Comparison of ENCODE assay signal across 28 cellular contexts in genomic region chr11:420054-420910, GRCh38. TPM values are rescaled to one million over a fixed set of nuclear protein-coding genes. Genes with fewer than 3 reads are reported as not detected.
DNase-seq lines count a peak whose midpoint lies in the region; ATAC-seq, FAIRE-seq and TF ChIP-seq lines count a peak whose summit lies in the region.
"Had no signal": no experiment of that assay in that cellular context is flagged by ENCODE, and none has a peak within 500 bp of the region (broad histone marks: within the 10 kb centered on the region; RNA-seq: fewer than 3 reads in every experiment).

No MANE protein-coding gene starts in this region.

- no peaks in the 10 kb centered on the region for H3K36me3 ChIP-seq in GM23338 (ENCODE audit: insufficient read depth)
- no peaks in the 10 kb centered on the region for H3K36me3 ChIP-seq in K562 (ENCODE audit: control insufficient read depth, insufficient read depth, low read length)
- H3K36me3 ChIP-seq in neuronal stem cell (replicated peaks in 1 of 2; ENCODE audit: control insufficient read depth in 2 of 2, insufficient read depth in 2 of 2, low read length in 2 of 2): no peaks in the 10 kb centered on the region
- no peaks in the 10 kb centered on the region for H3K36me3 ChIP-seq in mesendoderm (ENCODE audit: control insufficient read depth, insufficient read depth, low read length)
- no peaks in the 10 kb centered on the region for H3K36me3 ChIP-seq in osteoblast (ENCODE audit: insufficient read depth, low read length)
- H3K36me3 ChIP-seq: heart right ventricle, upper lobe of left lung had no signal

- no peak overlapping the region for H3K56ac ChIP-seq in mesendoderm (ENCODE audit: low read length)

- H2AK5ac ChIP-seq in neuronal stem cell (ENCODE audit: low read depth, low read length): peak overlapping the region; percentile 75
- H2AK5ac ChIP-seq in mesendoderm (ENCODE audit: low read length): no peak overlapping the region

- no peak overlapping the region for H2BK120ac ChIP-seq in neuronal stem cell (ENCODE audit: low read depth, low read length)
- H2BK120ac ChIP-seq in mesendoderm (ENCODE audit: low read depth, low read length): no peak overlapping the region

- no peak overlapping the region for H3K4ac ChIP-seq in neuronal stem cell (ENCODE audit: low read length)
- no peak overlapping the region for H3K4ac ChIP-seq in mesendoderm (ENCODE audit: low read depth, low read length)

- FAIRE-seq in K562 (lab: Jason Lieb, UNC) (no peak), HTR-8/SVneo (lab: Jason Lieb, UNC) (no peak)
- FAIRE-seq: A549, H1 had no signal

- no peaks in the 10 kb centered on the region for H4K20me1 ChIP-seq in GM23338 (replicated peaks; ENCODE audit: insufficient read depth)
- H4K20me1 ChIP-seq in K562 (replicated peaks; ENCODE audit: control insufficient read depth, insufficient read depth, low read length): no peaks in the 10 kb centered on the region
- H4K20me1 ChIP-seq in osteoblast (ENCODE audit: insufficient read depth, low read length): no peaks in the 10 kb centered on the region

- H3K4me3 Mint-ChIP-seq in GM23338: no peak overlapping the region
- H3K4me3 Mint-ChIP-seq: activated naive CD4-positive, alpha-beta T cell treated with anti-CD3 and anti-CD28 coated beads, Interleukin-2, amount 50 U/mL, for 24 hours; activated T-cell treated with anti-CD3 and anti-CD28 coated beads, Interleukin-2, amount 50 U/mL, for 72 hours; effector memory CD8-positive, alpha-beta T cell had no signal

- TF ChIP-seq EP300 in K562 (IDR thresholded peaks at IDR 0.05; ENCODE audit: low read length): no peak

- peak; percentile 4 for ATAC-seq in GM23338
- ATAC-seq in K562: no peak
- ATAC-seq: A549; activated T-cell treated with anti-CD3 and anti-CD28 coated beads, Interleukin-2, amount 50 U/mL, for 72 hours; effector memory CD8-positive, alpha-beta T cell; heart right ventricle had no signal

- in situ Hi-C loops in K562 (cut with MboI): no loop called here

- POLR2A ChIA-PET in K562 (lab: Yijun Ruan, JAX): no interaction called here

- H3K4me3 ChIP-seq in GM23338: no peak overlapping the region
- no peak overlapping the region for H3K4me3 ChIP-seq in K562
- no peak overlapping the region for H3K4me3 ChIP-seq in neuronal stem cell (ENCODE audit: low read length in 2 of 2)
- H3K4me3 ChIP-seq in mesendoderm (ENCODE audit: low read length): no peak overlapping the region
- no peak overlapping the region for H3K4me3 ChIP-seq in osteoblast (ENCODE audit: insufficient read depth, low read length)
- H3K4me3 ChIP-seq: A549, coronary artery, heart right ventricle, upper lobe of left lung had no signal

- H3K9me1 ChIP-seq in K562 (ENCODE audit: control insufficient read depth, insufficient read depth, low read length): no peaks in the 10 kb centered on the region

- BruUV-seq in K562 (replicated peaks; lab: Mats Ljungman, UMichigan): no TSS peak

- no peaks in the 10 kb centered on the region for H3K9me2 ChIP-seq in GM23338 (ENCODE audit: insufficient read depth)

- H3K9me3 ChIP-seq in K562 (replicated peaks; ENCODE audit: control insufficient read depth, insufficient read depth, low read depth, low read length): 0 out of 2 replicates have a peak, but pooled peaks cover 2% of the 10 kb centered on the region
- peaks cover 0 to 2% of the 10 kb centered on the region in 2 donors for H3K9me3 ChIP-seq in neuronal stem cell (replicated peaks in 1 of 2; ENCODE audit: control insufficient read depth in 2 of 2, insufficient read depth in 1 of 2, low read depth in 1 of 2, low read length in 2 of 2)
- H3K9me3 ChIP-seq in osteoblast (ENCODE audit: low read depth, low read length): no peaks in the 10 kb centered on the region
- H3K9me3 ChIP-seq: A549, upper lobe of left lung had no signal

- H3K4me1 Mint-ChIP-seq in GM23338: peaks cover 15% of the 10 kb centered on the region

- no peak overlapping the region for H4K91ac ChIP-seq in neuronal stem cell (ENCODE audit: low read depth, low read length, poor library complexity)

- H3K18ac ChIP-seq in neuronal stem cell (ENCODE audit: low read length) (peak overlapping the region; percentile 48), mesendoderm (ENCODE audit: low read length) (no peak overlapping the region)

- H3K79me1 ChIP-seq in neuronal stem cell (ENCODE audit: low read depth, low read length) (no peaks in the 10 kb centered on the region), mesendoderm (ENCODE audit: low read length) (no peaks in the 10 kb centered on the region)

- H3K27me3 Mint-ChIP-seq in GM23338 (ENCODE audit: insufficient read depth, low read depth, poor library complexity): peaks cover 19% of the 10 kb centered on the region
- H3K27me3 Mint-ChIP-seq: activated naive CD4-positive, alpha-beta T cell treated with anti-CD3 and anti-CD28 coated beads, Interleukin-2, amount 50 U/mL, for 24 hours; CD8-positive, alpha-beta memory T cell; effector memory CD8-positive, alpha-beta T cell had no signal

- H3K23ac ChIP-seq in neuronal stem cell (ENCODE audit: low read depth, low read length, poor library complexity) (peak overlapping the region; percentile 55), mesendoderm (ENCODE audit: low read length) (no peak overlapping the region)

- no peak overlapping the region for H2BK5ac ChIP-seq in neuronal stem cell (ENCODE audit: low read length)
- no peak overlapping the region for H2BK5ac ChIP-seq in mesendoderm (ENCODE audit: low read length)

- no peak overlapping the region for H3K27ac Mint-ChIP-seq in GM23338
- H3K27ac Mint-ChIP-seq: activated naive CD4-positive, alpha-beta T cell treated with anti-CD3 and anti-CD28 coated beads, Interleukin-2, amount 50 U/mL, for 24 hours; activated T-cell treated with anti-CD3 and anti-CD28 coated beads, Interleukin-2, amount 50 U/mL, for 72 hours; CD8-positive, alpha-beta memory T cell; effector memory CD8-positive, alpha-beta T cell had no signal

- H3K4me2 ChIP-seq in GM23338: no peak overlapping the region
- no peak overlapping the region for H3K4me2 ChIP-seq in K562 (ENCODE audit: insufficient read depth, low read length)
- H3K4me2 ChIP-seq in neuronal stem cell (ENCODE audit: insufficient read depth, low read length, poor library complexity, severe bottlenecking): no peak overlapping the region
- H3K4me2 ChIP-seq in mesendoderm (ENCODE audit: low read length): no peak overlapping the region
- H3K4me2 ChIP-seq in osteoblast (ENCODE audit: insufficient read depth, low read length): no peak overlapping the region
- H3K4me2 ChIP-seq: A549 had no signal

- no peak overlapping the region for H2BK12ac ChIP-seq in neuronal stem cell (ENCODE audit: low read length)

- H3K79me2 ChIP-seq in GM23338 (replicated peaks; ENCODE audit: insufficient read depth) (no peaks in the 10 kb centered on the region; the same call in 1 of the 2 replicates), K562 (ENCODE audit: control insufficient read depth, insufficient read depth, low read length) (no peaks in the 10 kb centered on the region), mesendoderm (ENCODE audit: control insufficient read depth, insufficient read depth, low read length) (no peaks in the 10 kb centered on the region), osteoblast (ENCODE audit: insufficient read depth, low read length) (no peaks in the 10 kb centered on the region)

- H3K9ac ChIP-seq in K562 (ENCODE audit: insufficient read depth in 1 of 2, low read depth in 2 of 2, low read length in 2 of 2): no peak overlapping the region
- no peak overlapping the region for H3K9ac ChIP-seq in neuronal stem cell (ENCODE audit: low read depth, low read length, poor library complexity)
- no peak overlapping the region for H3K9ac ChIP-seq in mesendoderm (ENCODE audit: low read length)

- WGBS in K562 (ENCODE audit: insufficient coverage, low coverage, missing lambda C conversion rate): 82% methylated on average over 38 of the region's 71 CpGs
- WGBS in neuronal stem cell (ENCODE audit: extremely low coverage in 2 of 2, insufficient read length in 2 of 2, insufficient replicate concordance in 1 of 2), 2 donors: no CpG with 5 or more reads among the region's 71 CpGs
- WGBS in mesendoderm (ENCODE audit: extremely low coverage, insufficient coverage, low lambda C conversion rate): no CpG with 5 or more reads among the region's 71 CpGs

- H2BK15ac ChIP-seq in neuronal stem cell (ENCODE audit: low read length): peak overlapping the region; percentile 75
- no peak overlapping the region for H2BK15ac ChIP-seq in mesendoderm (replicated peaks; ENCODE audit: low read depth)

- TF ChIP-seq POLR2A in K562 (conservative IDR thresholded peaks at IDR 0.05): no peak

- H4K5ac ChIP-seq in mesendoderm (ENCODE audit: low read length): no peak overlapping the region

- H4K8ac ChIP-seq in neuronal stem cell (ENCODE audit: low read depth, low read length): no peak overlapping the region
- H4K8ac ChIP-seq in mesendoderm (ENCODE audit: low read depth, low read length): no peak overlapping the region

- DNase-seq in activated CD8-positive, alpha-beta memory T cell treated with anti-CD3 and anti-CD28 coated beads, Interleukin-2, amount 50 U/mL, for 48 hours: peak; percentile 48
- no peak for DNase-seq in activated CD8-positive, alpha-beta memory T cell treated with anti-CD3 and anti-CD28 coated beads, Interleukin-2, amount 50 U/mL, for 4 hours
- DNase-seq in GM23338 (ENCODE audit: low spot score) (peak; percentile 64), K562 (ENCODE audit: extremely low read depth in 1 of 4, low spot score in 3 of 4) (no peak), neuronal stem cell (ENCODE audit: low spot score) (no peak), mesendoderm (no peak), HTR-8/SVneo (ENCODE audit: insufficient read length, low spot score) (no peak), osteoblast (ENCODE audit: insufficient read length, low spot score, missing footprints) (no peak)
- DNase-seq: activated T-cell treated with anti-CD3 and anti-CD28 coated beads, Interleukin-2, amount 50 U/mL, for 72 hours; AML-193; anterior cingulate cortex; DMS 273 treated with DMSO at 0.1 percent for 48 hours; effector memory CD8-positive, alpha-beta T cell; EL; NCI-H1092 treated with DMSO at 0.1 percent for 48 hours; NCI-H1930; NCI-H526 treated with DMSO at 0.1 percent for 48 hours; nucleus accumbens; SIG-M5 had no signal

- no peaks in the 10 kb centered on the region; the same call in 2 of the 3 replicates for H3K9me3 Mint-ChIP-seq in GM23338
- H3K9me3 Mint-ChIP-seq: activated naive CD4-positive, alpha-beta T cell treated with anti-CD3 and anti-CD28 coated beads, Interleukin-2, amount 50 U/mL, for 24 hours; activated T-cell treated with anti-CD3 and anti-CD28 coated beads, Interleukin-2, amount 50 U/mL, for 72 hours; CD8-positive, alpha-beta memory T cell had no signal

- no peak overlapping the region for H3K27ac ChIP-seq in GM23338 (ENCODE audit: low read depth)
- H3K27ac ChIP-seq in K562 (ENCODE audit: extremely low read depth, low read depth, low read length): no peak overlapping the region
- no peak overlapping the region for H3K27ac ChIP-seq in neuronal stem cell (replicated peaks; ENCODE audit: low read length)
- H3K27ac ChIP-seq in mesendoderm (ENCODE audit: low read depth, low read length): no peak overlapping the region
- no peak overlapping the region for H3K27ac ChIP-seq in osteoblast (ENCODE audit: low read depth, low read length)
- H3K27ac ChIP-seq: A549, coronary artery, heart right ventricle, upper lobe of left lung had no signal

- H3K36me3 Mint-ChIP-seq in GM23338 (ENCODE audit: low read depth): no peaks in the 10 kb centered on the region

- no peak overlapping the region for H2AFZ ChIP-seq in GM23338
- H2AFZ ChIP-seq in K562 (ENCODE audit: low read depth, low read length): no peak overlapping the region
- no peak overlapping the region for H2AFZ ChIP-seq in neuronal stem cell (ENCODE audit: low read length)
- H2AFZ ChIP-seq in osteoblast (ENCODE audit: low read length): no peak overlapping the region

- TF ChIP-seq CTCF in GM23338 (conservative IDR thresholded peaks at IDR 0.05; ENCODE audit: low read depth in 2 of 2): no peak
- TF ChIP-seq CTCF in K562 (IDR thresholded peaks at IDR 0.05 in 2 of 3, conservative IDR thresholded peaks at IDR 0.05 in 1 of 3; ENCODE audit: insufficient read depth in 2 of 3, low read depth in 1 of 3, low read length in 3 of 3): no peak
- TF ChIP-seq CTCF in osteoblast (IDR thresholded peaks at IDR 0.05; ENCODE audit: extremely low read depth, low read depth, low read length): no peak

- H3K27me3 ChIP-seq in GM23338 (ENCODE audit: insufficient read depth) (peaks cover 6% of the 10 kb centered on the region), K562 (ENCODE audit: control insufficient read depth in 2 of 2, insufficient read depth in 2 of 2, low read length in 2 of 2) (no peaks in the 10 kb centered on the region), neuronal stem cell (ENCODE audit: control insufficient read depth in 3 of 3, insufficient read depth in 3 of 3, low read depth in 1 of 3, low read length in 3 of 3) (peaks cover 15 to 55% (median 36%) of the 10 kb centered on the region in 3 experiments), mesendoderm (ENCODE audit: insufficient read depth, low read length, poor library complexity) (no peaks in the 10 kb centered on the region), osteoblast (ENCODE audit: insufficient read depth, low read length) (peaks cover 23% of the 10 kb centered on the region)
- H3K27me3 ChIP-seq: upper lobe of left lung had no signal

- peaks cover 6% of the 10 kb centered on the region; the same call in 1 of the 2 replicates for H3K4me1 ChIP-seq in GM23338 (ENCODE audit: insufficient read depth)
- peaks cover 7 to 57% of the 10 kb centered on the region in 2 experiments for H3K4me1 ChIP-seq in K562 (replicated peaks in 1 of 2; ENCODE audit: control insufficient read depth in 2 of 2, insufficient read depth in 2 of 2, low read length in 2 of 2)
- peaks cover 0 to 5% of the 10 kb centered on the region in 2 donors for H3K4me1 ChIP-seq in neuronal stem cell (ENCODE audit: control insufficient read depth in 2 of 2, insufficient read depth in 1 of 2, low read depth in 1 of 2, low read length in 2 of 2)
- no peaks in the 10 kb centered on the region for H3K4me1 ChIP-seq in mesendoderm (ENCODE audit: control insufficient read depth, low read depth, low read length)
- H3K4me1 ChIP-seq in osteoblast (ENCODE audit: insufficient read depth, low read length): peaks cover 3% of the 10 kb centered on the region

- peaks cover 12% of the 10 kb centered on the region for H3F3A ChIP-seq in GM23338 (replicated peaks; ENCODE audit: low read depth)

- intact Hi-C loops in K562 (cut with micrococcal nuclease): no loop called here

- CTCF ChIA-PET in K562 (lab: Yijun Ruan, JAX; ENCODE audit: low intra/inter-chr PET ratio): no interaction called here

- peak overlapping the region; percentile 89 for H3K14ac ChIP-seq in neuronal stem cell (ENCODE audit: low read length)

- TF ChIP-seq RAD21 in K562 (CRISPR knock-in tag; conservative IDR thresholded peaks at IDR 0.05 in 1 of 2, IDR thresholded peaks at IDR 0.05 in 1 of 2): no peak

RNA-seq across cellular contexts. Expression of gene SIGIRR, which starts 5.5 kb away (rescaled TPM):
- total RNA-seq in GM23338 (2014; rRNA removed; shearing (Covaris generic)): 59.1 and 63.0 TPM in 2 replicates
- polyA plus RNA-seq in GM23338 (2016; fragmentation: Nextera tagmentation; extraction: Ambion mirVana): 72.2 and 96.2 TPM in 2 replicates
- total RNA-seq in K562 (2011; cell fraction: chromatin; rRNA removed; ENCODE audit: low replicate concordance): 8.7 and 27.6 TPM in 2 replicates
- total RNA-seq in K562 (2011; cell fraction: nucleolus; rRNA removed): 50.7 and 50.9 TPM in 2 replicates
- total RNA-seq in K562 (2011; cell fraction: nucleoplasm; rRNA removed): 15.8 and 24.1 TPM in 2 replicates
- 109 and 114 TPM in 2 replicates for total RNA-seq in K562 (2014; rRNA removed)
- total RNA-seq in K562 (2014; rRNA removed; fragmentation: Illumina TruSeq; extraction: Trizol): 6.0 and 7.2 TPM in 2 replicates
- total RNA-seq in K562 (2015; rRNA removed; fragmentation: Illumina TruSeq; extraction: Trizol): 50.6 and 51.6 TPM in 2 replicates
- total RNA-seq in K562 (2021): 83.1 and 93.8 TPM in 2 replicates
- polyA plus RNA-seq in K562 (2011; rRNA removed): 22.5 and 25.0 TPM in 2 replicates
- 41.4 and 135 TPM in 2 replicates for polyA plus RNA-seq in K562 (2011; cell fraction: cytosol; rRNA removed)
- polyA plus RNA-seq in K562 (2011; cell fraction: nucleus; rRNA removed): 81.1 and 118 TPM in 2 replicates
- 55.3 and 81.1 TPM in 2 replicates for polyA plus RNA-seq in K562 (2012)
- 14.8 and 46.2 TPM in 2 replicates for polyA plus RNA-seq in K562 (2014; fragmentation: Illumina TruSeq; extraction: Trizol)
- polyA plus RNA-seq in K562 (2014; fragmentation: Nextera tagmentation; extraction: Ambion mirVana): 10 to 100 TPM in 1 of 2 experiments, 1 to 10 TPM in 1; 6.3 to 13.3 TPM
- polyA plus RNA-seq in K562 (2014; rRNA removed): 92.4 and 133 TPM in 2 replicates
- 1.1 and 2.3 TPM in 2 replicates for polyA minus RNA-seq in K562 (2011; rRNA and poly(A)+ RNA removed)
- 12.4 and 13.7 TPM in 2 replicates for polyA minus RNA-seq in K562 (2011; cell fraction: cytosol; rRNA and poly(A)+ RNA removed)
- polyA minus RNA-seq in K562 (2011; cell fraction: nucleus; rRNA and poly(A)+ RNA removed): 11.0 and 11.7 TPM in 2 replicates
- polyA plus RNA-seq in neuronal stem cell (2013, experiment 1 of 2): 15.1 TPM
- 13.4 TPM for polyA plus RNA-seq in neuronal stem cell (2013, experiment 2 of 2)
- 24.9 TPM for polyA plus RNA-seq in mesendoderm (2013, experiment 1 of 2)
- polyA plus RNA-seq in mesendoderm (2013, experiment 2 of 2): 26.3 TPM
- total RNA-seq in osteoblast: 10.9 and 14.5 TPM in 2 replicates

RNA-seq across cellular contexts. Expression of gene ANO9, which starts 21.5 kb away (rescaled TPM):
- 6.5 and 10.2 TPM in 2 replicates for total RNA-seq in GM23338 (2014; rRNA removed; shearing (Covaris generic))
- polyA plus RNA-seq in GM23338 (2016; fragmentation: Nextera tagmentation; extraction: Ambion mirVana) (7.5 and 9.0 TPM in 2 replicates), K562 (2011; rRNA removed) (5.4 and 19.1 TPM in 2 replicates), K562 (2014; fragmentation: Illumina TruSeq; extraction: Trizol) (4.5 and 5.5 TPM in 2 replicates), K562 (2014; fragmentation: Nextera tagmentation; extraction: Ambion mirVana) (under 1 TPM; 0.20 to 0.27 TPM), K562 (2014; rRNA removed) (10.7 and 10.8 TPM in 2 replicates)
- total RNA-seq in K562 (2011; cell fraction: chromatin; rRNA removed; ENCODE audit: low replicate concordance): 28.4 and 83.6 TPM in 2 replicates
- 54.4 and 56.8 TPM in 2 replicates for total RNA-seq in K562 (2011; cell fraction: nucleolus; rRNA removed)
- 33.9 and 40.5 TPM in 2 replicates for total RNA-seq in K562 (2011; cell fraction: nucleoplasm; rRNA removed)
- total RNA-seq in K562 (2014; rRNA removed) (4.9 and 5.1 TPM in 2 replicates), K562 (2014; rRNA removed; fragmentation: Illumina TruSeq; extraction: Trizol) (1.0 and 1.1 TPM in 2 replicates), K562 (2015; rRNA removed; fragmentation: Illumina TruSeq; extraction: Trizol) (3.8 TPM in 2 replicates), K562 (2021) (9.3 and 14.5 TPM in 2 replicates), osteoblast (under 0.01 TPM in 1 of 2 replicates, not detected in the other)
- polyA plus RNA-seq in K562 (2011; cell fraction: cytosol; rRNA removed): 4.1 and 4.3 TPM in 2 replicates
- 179 and 200 TPM in 2 replicates for polyA plus RNA-seq in K562 (2011; cell fraction: nucleus; rRNA removed)
- 11.4 and 33.5 TPM in 2 replicates for polyA plus RNA-seq in K562 (2012)
- polyA minus RNA-seq in K562 (2011; rRNA and poly(A)+ RNA removed): 1.3 and 1.4 TPM in 2 replicates
- 2.9 and 3.2 TPM in 2 replicates for polyA minus RNA-seq in K562 (2011; cell fraction: cytosol; rRNA and poly(A)+ RNA removed)
- 19.4 and 27.1 TPM in 2 replicates for polyA minus RNA-seq in K562 (2011; cell fraction: nucleus; rRNA and poly(A)+ RNA removed)
- 2.8 TPM for polyA plus RNA-seq in neuronal stem cell (2013, experiment 1 of 2)
- polyA plus RNA-seq in neuronal stem cell (2013, experiment 2 of 2): 1.9 TPM
- polyA plus RNA-seq in mesendoderm (2013, experiment 1 of 2): 4.0 TPM
- 4.3 TPM for polyA plus RNA-seq in mesendoderm (2013, experiment 2 of 2)
- total RNA-seq: fibroblast of villous mesenchyme had no signal

RNA-seq across cellular contexts. Expression of gene PKP3, which starts 26.3 kb away (rescaled TPM):
- 18.7 and 23.0 TPM in 2 replicates for total RNA-seq in GM23338 (2014; rRNA removed; shearing (Covaris generic))
- polyA plus RNA-seq in GM23338 (2016; fragmentation: Nextera tagmentation; extraction: Ambion mirVana): 6.1 and 7.2 TPM in 2 replicates
- 29.8 and 101 TPM in 2 replicates for total RNA-seq in K562 (2011; cell fraction: chromatin; rRNA removed; ENCODE audit: low replicate concordance)
- total RNA-seq in K562 (2011; cell fraction: nucleolus; rRNA removed): 77.2 and 90.9 TPM in 2 replicates
- 38.5 and 42.2 TPM in 2 replicates for total RNA-seq in K562 (2011; cell fraction: nucleoplasm; rRNA removed)
- 99.7 and 122 TPM in 2 replicates for total RNA-seq in K562 (2014; rRNA removed)
- total RNA-seq in K562 (2014; rRNA removed; fragmentation: Illumina TruSeq; extraction: Trizol): 11.2 and 14.9 TPM in 2 replicates
- 30.7 and 36.6 TPM in 2 replicates for total RNA-seq in K562 (2015; rRNA removed; fragmentation: Illumina TruSeq; extraction: Trizol)
- 102 and 110 TPM in 2 replicates for total RNA-seq in K562 (2021)
- 45.4 and 47.8 TPM in 2 replicates for polyA plus RNA-seq in K562 (2011; rRNA removed)
- 40.1 and 126 TPM in 2 replicates for polyA plus RNA-seq in K562 (2011; cell fraction: cytosol; rRNA removed)
- 77.2 and 108 TPM in 2 replicates for polyA plus RNA-seq in K562 (2011; cell fraction: nucleus; rRNA removed)
- polyA plus RNA-seq in K562 (2012): 49.0 and 59.2 TPM in 2 replicates
- 26.9 and 39.7 TPM in 2 replicates for polyA plus RNA-seq in K562 (2014; fragmentation: Illumina TruSeq; extraction: Trizol)
- under 1 TPM; 0.11 to 0.45 TPM for polyA plus RNA-seq in K562 (2014; fragmentation: Nextera tagmentation; extraction: Ambion mirVana)
- 73.9 and 78.9 TPM in 2 replicates for polyA plus RNA-seq in K562 (2014; rRNA removed)
- polyA minus RNA-seq in K562 (2011; rRNA and poly(A)+ RNA removed): 8.3 and 21.7 TPM in 2 replicates
- 71.3 and 72.2 TPM in 2 replicates for polyA minus RNA-seq in K562 (2011; cell fraction: cytosol; rRNA and poly(A)+ RNA removed)
- polyA minus RNA-seq in K562 (2011; cell fraction: nucleus; rRNA and poly(A)+ RNA removed): 28.1 and 30.5 TPM in 2 replicates
- 0.40 TPM for polyA plus RNA-seq in neuronal stem cell (2013, experiment 1 of 2)
- polyA plus RNA-seq in neuronal stem cell (2013, experiment 2 of 2): 0.40 TPM
- 13.1 TPM for polyA plus RNA-seq in mesendoderm (2013, experiment 1 of 2)
- 14.1 TPM for polyA plus RNA-seq in mesendoderm (2013, experiment 2 of 2)
- total RNA-seq in osteoblast: 0.88 and 2.5 TPM in 2 replicates
- total RNA-seq: CD8-positive, alpha-beta memory T cell had no signal

RNA-seq across cellular contexts. Expression of gene PTDSS2, which starts 29.8 kb away (rescaled TPM):
- total RNA-seq in GM23338 (2014; rRNA removed; shearing (Covaris generic)): 46.6 and 145 TPM in 2 replicates
- polyA plus RNA-seq in GM23338 (2016; fragmentation: Nextera tagmentation; extraction: Ambion mirVana): 22.7 and 23.8 TPM in 2 replicates
- 105 and 295 TPM in 2 replicates for total RNA-seq in K562 (2011; cell fraction: chromatin; rRNA removed; ENCODE audit: low replicate concordance)
- total RNA-seq in K562 (2011; cell fraction: nucleolus; rRNA removed): 221 and 222 TPM in 2 replicates
- total RNA-seq in K562 (2011; cell fraction: nucleoplasm; rRNA removed): 123 and 136 TPM in 2 replicates
- 42.4 and 61.4 TPM in 2 replicates for total RNA-seq in K562 (2014; rRNA removed)
- total RNA-seq in K562 (2014; rRNA removed; fragmentation: Illumina TruSeq; extraction: Trizol): 7.7 and 10.3 TPM in 2 replicates
- 17.2 and 19.2 TPM in 2 replicates for total RNA-seq in K562 (2015; rRNA removed; fragmentation: Illumina TruSeq; extraction: Trizol)
- total RNA-seq in K562 (2021): 51.4 and 53.9 TPM in 2 replicates
- 22.4 and 36.2 TPM in 2 replicates for polyA plus RNA-seq in K562 (2011; rRNA removed)
- 31.4 and 55.2 TPM in 2 replicates for polyA plus RNA-seq in K562 (2011; cell fraction: cytosol; rRNA removed)
- 204 and 221 TPM in 2 replicates for polyA plus RNA-seq in K562 (2011; cell fraction: nucleus; rRNA removed)
- 33.8 and 52.0 TPM in 2 replicates for polyA plus RNA-seq in K562 (2012)
- polyA plus RNA-seq in K562 (2014; fragmentation: Illumina TruSeq; extraction: Trizol): 16.9 and 25.2 TPM in 2 replicates
- polyA plus RNA-seq in K562 (2014; fragmentation: Nextera tagmentation; extraction: Ambion mirVana): 1 to 10 TPM in 1 of 2 experiments, under 1 TPM in 1; 0.45 to 1.1 TPM
- 36.8 and 38.3 TPM in 2 replicates for polyA plus RNA-seq in K562 (2014; rRNA removed)
- 21.0 and 25.3 TPM in 2 replicates for polyA minus RNA-seq in K562 (2011; rRNA and poly(A)+ RNA removed)
- polyA minus RNA-seq in K562 (2011; cell fraction: cytosol; rRNA and poly(A)+ RNA removed): 26.6 and 30.7 TPM in 2 replicates
- polyA minus RNA-seq in K562 (2011; cell fraction: nucleus; rRNA and poly(A)+ RNA removed): 37.0 and 51.1 TPM in 2 replicates
- polyA plus RNA-seq in neuronal stem cell (2013, experiment 1 of 2): 27.4 TPM
- polyA plus RNA-seq in neuronal stem cell (2013, experiment 2 of 2): 26.0 TPM
- 19.8 TPM for polyA plus RNA-seq in mesendoderm (2013, experiment 1 of 2)
- polyA plus RNA-seq in mesendoderm (2013, experiment 2 of 2): 19.4 TPM
- total RNA-seq in osteoblast: 33.0 and 36.2 TPM in 2 replicates

RNA-seq across cellular contexts. Expression of gene B4GALNT4, which starts 51.0 kb away (rescaled TPM):
- 55.2 and 92.6 TPM in 2 replicates for total RNA-seq in GM23338 (2014; rRNA removed; shearing (Covaris generic))
- polyA plus RNA-seq in GM23338 (2016; fragmentation: Nextera tagmentation; extraction: Ambion mirVana) (49.9 and 53.5 TPM in 2 replicates), K562 (2011; rRNA removed) (14.0 and 22.7 TPM in 2 replicates), K562 (2014; fragmentation: Illumina TruSeq; extraction: Trizol) (4.5 and 10.9 TPM in 2 replicates), K562 (2014; fragmentation: Nextera tagmentation; extraction: Ambion mirVana) (under 1 TPM in 1 of 2 experiments, not detected in 1; 0.20 TPM), K562 (2014; rRNA removed) (30.0 and 32.0 TPM in 2 replicates)
- total RNA-seq in K562 (2011; cell fraction: chromatin; rRNA removed; ENCODE audit: low replicate concordance): 45.4 and 151 TPM in 2 replicates
- 117 and 141 TPM in 2 replicates for total RNA-seq in K562 (2011; cell fraction: nucleolus; rRNA removed)
- total RNA-seq in K562 (2011; cell fraction: nucleoplasm; rRNA removed): 54.9 and 57.5 TPM in 2 replicates
- total RNA-seq in K562 (2014; rRNA removed) (22.7 and 26.2 TPM in 2 replicates), K562 (2014; rRNA removed; fragmentation: Illumina TruSeq; extraction: Trizol) (2.1 and 2.5 TPM in 2 replicates), K562 (2015; rRNA removed; fragmentation: Illumina TruSeq; extraction: Trizol) (7.6 and 9.7 TPM in 2 replicates), K562 (2021) (33.6 and 37.1 TPM in 2 replicates), osteoblast (0.88 and 2.2 TPM in 2 replicates)
- 20.4 and 42.5 TPM in 2 replicates for polyA plus RNA-seq in K562 (2011; cell fraction: cytosol; rRNA removed)
- 174 and 271 TPM in 2 replicates for polyA plus RNA-seq in K562 (2011; cell fraction: nucleus; rRNA removed)
- 17.2 and 19.0 TPM in 2 replicates for polyA plus RNA-seq in K562 (2012)
- polyA minus RNA-seq in K562 (2011; rRNA and poly(A)+ RNA removed): 2.1 and 3.3 TPM in 2 replicates
- 8.1 and 9.7 TPM in 2 replicates for polyA minus RNA-seq in K562 (2011; cell fraction: cytosol; rRNA and poly(A)+ RNA removed)
- polyA minus RNA-seq in K562 (2011; cell fraction: nucleus; rRNA and poly(A)+ RNA removed): 23.6 and 27.2 TPM in 2 replicates
- polyA plus RNA-seq in neuronal stem cell (2013, experiment 1 of 2): 87.0 TPM
- 87.3 TPM for polyA plus RNA-seq in neuronal stem cell (2013, experiment 2 of 2)
- 24.9 TPM for polyA plus RNA-seq in mesendoderm (2013, experiment 1 of 2)
- 24.4 TPM for polyA plus RNA-seq in mesendoderm (2013, experiment 2 of 2)
- total RNA-seq: mesenteric fat pad had no signal

Comparison
In these comparisons a context has a peak if more than half of its experiments do, and no peak if none do; other contexts are left out.
1. DNase-seq: peak in activated CD8-positive, alpha-beta memory T cell treated with anti-CD3 and anti-CD28 coated beads, Interleukin-2, amount 50 U/mL, for 48 hours (single experiment) and GM23338 (single experiment); none in activated CD8-positive, alpha-beta memory T cell treated with anti-CD3 and anti-CD28 coated beads, Interleukin-2, amount 50 U/mL, for 4 hours (single experiment), K562 (0 of 4), neuronal stem cell (single experiment), mesendoderm (single experiment), HTR-8/SVneo (single experiment) and osteoblast (single experiment).